ENCODE assay signal across 28 cellular contexts in the genomic region with DNA sequence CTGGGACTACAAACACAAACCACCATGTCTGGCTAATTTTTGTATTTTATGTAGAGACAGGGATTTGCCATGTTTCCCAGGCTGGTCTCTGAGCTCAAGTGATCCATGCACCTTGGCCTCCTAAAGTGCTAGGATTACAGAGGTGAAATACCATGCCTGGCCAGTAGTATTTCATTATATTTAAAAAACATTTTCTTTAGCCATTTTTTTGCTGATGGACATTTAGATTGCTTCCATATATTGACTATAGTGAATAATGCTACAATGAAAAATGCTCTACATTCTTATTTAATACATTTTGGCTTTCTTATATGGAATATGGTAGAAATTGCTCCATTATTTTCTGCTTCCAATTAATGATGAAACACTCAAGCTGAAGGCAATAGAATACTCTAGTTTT.
"Had no signal": no experiment of that assay in that cellular context is flagged by ENCODE, and none has a peak within 500 bp of the region (broad histone marks: within the 10 kb centered on the region; RNA-seq: fewer than 3 reads in every experiment).

No MANE protein-coding gene starts in this region.

- H3K27me3 Mint-ChIP-seq: progenitor cell of endocrine pancreas; stimulated activated naive B cell treated with anti-CD40 and anti-IgM and Interleukin-4, amounts not matched to agents 10 μg/mL and 1 μg/mL and 100 μg/mL, for 72 hours; stimulated activated naive CD8-positive, alpha-beta T cell treated with anti-CD3 and anti-CD28 coated beads, Interleukin-15, Interleukin-2, amounts not matched to agents 100 ng/mL and 50 ng/mL, for 24 hours had no signal

- H3K79me2 ChIP-seq: parathyroid adenoma had no signal

- DNase-seq: natural killer cell; occipital lobe; ovary; posterior cingulate gyrus; psoas muscle; right cardiac atrium; right lobe of liver; sigmoid colon; small intestine; stimulated activated CD4-positive, alpha-beta T cell treated with anti-CD3 and anti-CD28 coated beads, Interleukin-15, amount 100 ng/mL, for 24 hours; stimulated activated CD4-positive, alpha-beta T cell treated with anti-CD3 and anti-CD28 coated beads, Interleukin-2, amount 100 ng/mL, for 24 hours; stimulated activated CD4-positive, alpha-beta T cell treated with anti-CD3 and anti-CD28 coated beads, Interleukin-2, amount 100 ng/mL, for 48 hours; stimulated activated CD4-positive, alpha-beta T cell treated with anti-CD3 and anti-CD28 coated beads, Interleukin-4, amount 100 ng/mL, for 24 hours; stimulated activated naive B cell treated with anti-CD40 and anti-IgM and Interleukin-4, amounts not matched to agents 10 μg/mL and 1 μg/mL and 100 μg/mL, for 72 hours; stimulated activated naive CD4-positive, alpha-beta T cell treated with Interleukin-2 at 50 U/mL for 16 hours; stomach; thyroid gland; trophoblast cell; upper lobe of right lung; uterus had no signal

- H3K9me3 Mint-ChIP-seq: nephron, neural progenitor cell had no signal

- H3K27ac Mint-ChIP-seq: natural killer cell; nephron; neural progenitor cell; progenitor cell of endocrine pancreas; stimulated activated effector memory CD8-positive, alpha-beta T cell treated with anti-CD3 and anti-CD28 coated beads, Interleukin-12 subunit alpha, Interleukin-12 subunit beta, amount 100 ng/mL, for 72 hours; stimulated activated naive B cell treated with anti-CD40 and anti-IgM and Interleukin-4, amounts not matched to agents 10 μg/mL and 1 μg/mL and 100 μg/mL, for 72 hours; stimulated activated naive CD8-positive, alpha-beta T cell treated with anti-CD3 and anti-CD28 coated beads, Interleukin-15, Interleukin-2, amounts not matched to agents 100 ng/mL and 50 ng/mL, for 24 hours had no signal

- H3K9me3 ChIP-seq: ovary, psoas muscle, right lobe of liver, sigmoid colon, stomach, thoracic aorta, thyroid gland, tibial nerve, upper lobe of right lung, uterus had no signal

- H3K36me3 ChIP-seq: neural progenitor cell, ovary, right lobe of liver, sigmoid colon, stomach, thoracic aorta, thyroid gland, tibial nerve, upper lobe of right lung, uterus had no signal

- H2AFZ ChIP-seq: neural progenitor cell, parathyroid adenoma had no signal

- H3K36me3 Mint-ChIP-seq: natural killer cell; neural progenitor cell; stimulated activated effector memory CD8-positive, alpha-beta T cell treated with anti-CD3 and anti-CD28 coated beads, Interleukin-12 subunit alpha, Interleukin-12 subunit beta, amount 100 ng/mL, for 72 hours; stimulated activated naive B cell treated with anti-CD40 and anti-IgM and Interleukin-4, amounts not matched to agents 10 μg/mL and 1 μg/mL and 100 μg/mL, for 72 hours had no signal

- H3K4me1 ChIP-seq: neural progenitor cell, parathyroid adenoma, psoas muscle, right lobe of liver, sigmoid colon, stomach, thyroid gland, tibial nerve, upper lobe of right lung, uterus had no signal

- H3K27me3 ChIP-seq: neural progenitor cell, ovary, right lobe of liver, sigmoid colon, stomach, thyroid gland, tibial nerve, upper lobe of right lung, uterus had no signal

- H3K27ac ChIP-seq: neural progenitor cell, ovary, parathyroid adenoma, psoas muscle, right lobe of liver, sigmoid colon, stomach, thoracic aorta, thyroid gland, tibial nerve, upper lobe of right lung, uterus had no signal

- H3K4me3 ChIP-seq: neural progenitor cell, ovary, psoas muscle, right lobe of liver, sigmoid colon, stomach, thoracic aorta, thyroid gland, tibial nerve, upper lobe of right lung, uterus had no signal

- H3K9ac ChIP-seq: neural progenitor cell, parathyroid adenoma had no signal

- H3K4me3 Mint-ChIP-seq: natural killer cell; nephron; neural progenitor cell; stimulated activated effector memory CD8-positive, alpha-beta T cell treated with anti-CD3 and anti-CD28 coated beads, Interleukin-12 subunit alpha, Interleukin-12 subunit beta, amount 100 ng/mL, for 72 hours; stimulated activated naive B cell treated with anti-CD40 and anti-IgM and Interleukin-4, amounts not matched to agents 10 μg/mL and 1 μg/mL and 100 μg/mL, for 72 hours; stimulated activated naive CD8-positive, alpha-beta T cell treated with anti-CD3 and anti-CD28 coated beads, Interleukin-15, Interleukin-2, amounts not matched to agents 100 ng/mL and 50 ng/mL, for 24 hours had no signal

- H3K4me2 ChIP-seq: neural progenitor cell had no signal

- ATAC-seq: natural killer cell; psoas muscle; right cardiac atrium; right lobe of liver; stimulated activated effector memory CD8-positive, alpha-beta T cell treated with anti-CD3 and anti-CD28 coated beads, Interleukin-12 subunit alpha, Interleukin-12 subunit beta, amount 100 ng/mL, for 72 hours; stimulated activated naive B cell treated with anti-CD40 and anti-IgM and Interleukin-4, amounts not matched to agents 10 μg/mL and 1 μg/mL and 100 μg/mL, for 72 hours; upper lobe of right lung had no signal

- H3K4me1 Mint-ChIP-seq: natural killer cell; nephron; stimulated activated effector memory CD8-positive, alpha-beta T cell treated with anti-CD3 and anti-CD28 coated beads, Interleukin-12 subunit alpha, Interleukin-12 subunit beta, amount 100 ng/mL, for 72 hours; stimulated activated naive B cell treated with anti-CD40 and anti-IgM and Interleukin-4, amounts not matched to agents 10 μg/mL and 1 μg/mL and 100 μg/mL, for 72 hours had no signal
